ENCODE assay signal across 28 cellular contexts in genomic region chr2:124985210-124985760, GRCh38.
DNase-seq lines count a peak whose midpoint lies in the region; ATAC-seq and TF ChIP-seq lines count a peak whose summit lies in the region.
"Had no signal": no experiment of that assay in that cellular context is flagged by ENCODE, and none has a peak within 500 bp of the region (broad histone marks: within the 10 kb centered on the region; RNA-seq: fewer than 3 reads in every experiment).

No MANE protein-coding gene starts in this region.

- H3K27me3 ChIP-seq in MG63: no peaks in the 10 kb centered on the region
- H3K27me3 ChIP-seq: breast epithelium, right lobe of liver, thyroid gland had no signal

- no peaks in the 10 kb centered on the region for H3K79me2 ChIP-seq in OCI-LY7 (ENCODE audit: insufficient read depth, low read depth, low read length)

- H3K36me3 ChIP-seq in MG63 (no peaks in the 10 kb centered on the region; the same call in 1 of the 2 replicates), OCI-LY7 (ENCODE audit: insufficient read depth, low read length) (no peaks in the 10 kb centered on the region)
- H3K36me3 ChIP-seq: breast epithelium, right lobe of liver, thyroid gland had no signal

- no peaks in the 10 kb centered on the region for H3K9me3 ChIP-seq in MG63
- no peaks in the 10 kb centered on the region for H3K9me3 ChIP-seq in OCI-LY7 (ENCODE audit: low read length)
- H3K9me3 ChIP-seq: mucosa of descending colon, right lobe of liver, thyroid gland had no signal

- CTCF ChIA-PET in OCI-LY7 (lab: Charles Lee; ENCODE audit: unreplicated experiment): no interaction called here

- H2AFZ ChIP-seq in OCI-LY7 (ENCODE audit: low read length): no peak overlapping the region

- H4K20me1 ChIP-seq in OCI-LY7 (ENCODE audit: insufficient read depth, low read length): no peaks in the 10 kb centered on the region

- DNase-seq in MG63: peak; percentile 11
- peak; percentile 97 for DNase-seq in RPMI7951 (ENCODE audit: low read depth)
- peak; percentile 50 for DNase-seq in fibroblast of gingiva (ENCODE audit: low read depth)
- DNase-seq in renal cortical epithelial cell (ENCODE audit: low read depth): peak; percentile 59
- no peak for DNase-seq in OCI-LY7 (ENCODE audit: low spot score)
- DNase-seq: activated CD4-positive, alpha-beta T cell treated with anti-CD3 and anti-CD28 coated beads for 48 hours; activated naive CD4-positive, alpha-beta T cell treated with Interleukin-2 at 50 U/mL for 16 hours; activated T-cell treated with anti-CD3 and anti-CD28 coated beads, Interleukin-2, amount 50 U/mL, for 48 hours; amniotic stem cell; CD4-positive, CD25-positive, alpha-beta regulatory T cell; DMS 273 treated with DMSO at 0.1 percent for 48 hours; effector memory CD8-positive, alpha-beta T cell; GOT3; left ventricle myocardium superior; MM.1S; mucosa of descending colon; NCI-H510A treated with DMSO at 0.1 percent for 48 hours; NK-92 treated with Interleukin-12 subunit alpha and Interleukin-12 subunit beta, amount 100 ng/mL, for 24 hours; right lobe of liver; stimulated activated CD4-positive, alpha-beta T cell treated with anti-CD3 and anti-CD28 coated beads, Interleukin-12 subunit alpha, Interleukin-12 subunit beta, amount 100 ng/mL, for 4 hours; stimulated activated CD4-positive, alpha-beta T cell treated with anti-CD3 and anti-CD28 coated beads, Interleukin-4, amount 100 ng/mL, for 24 hours; stimulated activated naive B cell treated with anti-CD40 and anti-IgM and Interleukin-4, amounts not matched to agents 10 μg/mL and 1 μg/mL and 100 μg/mL, for 72 hours; thyroid gland had no signal

- intact Hi-C loops in OCI-LY7 (cut with micrococcal nuclease; ENCODE audit: unreplicated experiment): no loop called here

- no peaks in the 10 kb centered on the region for H3K4me1 ChIP-seq in OCI-LY7 (ENCODE audit: insufficient read depth, low read length, poor library complexity, severe bottlenecking)
- H3K4me1 ChIP-seq: breast epithelium, right lobe of liver, thyroid gland had no signal

- H3K27ac ChIP-seq in OCI-LY7 (ENCODE audit: low read depth, low read length, poor library complexity, severe bottlenecking): no peak overlapping the region
- H3K27ac ChIP-seq: breast epithelium, right lobe of liver, thyroid gland, VCaP had no signal

- no peak overlapping the region for H3K4me2 ChIP-seq in OCI-LY7 (ENCODE audit: low read length)

- H3K9me2 ChIP-seq in OCI-LY7 (ENCODE audit: insufficient read depth, low read length): no peaks in the 10 kb centered on the region

- BruUV-seq in OCI-LY7 (replicated peaks; lab: Mats Ljungman, UMichigan): no TSS peak

- no peak for ATAC-seq in HG02884 (IDR thresholded peaks at IDR 0.05; ENCODE audit: unreplicated experiment)
- ATAC-seq in SK-N-SH treated with all-trans-retinoic acid at 6 μM for 48 hours: no peak
- ATAC-seq: effector memory CD8-positive, alpha-beta T cell; left ventricle myocardium superior; mucosa of descending colon; Right ventricle myocardium inferior; stimulated activated naive B cell treated with anti-CD40 and anti-IgM and Interleukin-4, amounts not matched to agents 10 μg/mL and 1 μg/mL and 100 μg/mL, for 72 hours had no signal

- no peak for TF ChIP-seq CTCF in OCI-LY7 (conservative IDR thresholded peaks at IDR 0.05; ENCODE audit: low read length)

- POLR2A ChIA-PET in OCI-LY7 (lab: Charles Lee): no interaction called here

- no peak overlapping the region for H3K4me3 ChIP-seq in MG63
- no peak overlapping the region for H3K4me3 ChIP-seq in OCI-LY7 (ENCODE audit: low read depth, low read length, poor library complexity, severe bottlenecking)
- H3K4me3 ChIP-seq: breast epithelium, mucosa of descending colon, right lobe of liver, thyroid gland had no signal

TF ChIP-seq in SK-N-SH treated with all-trans-retinoic acid at 6 μM for 48 hours, 23 proteins besides CTCF, POLR2A, EP300 and RAD21:
- TF ChIP-seq CSRNP3 (CRISPR knock-in tag; IDR thresholded peaks at IDR 0.05): no peak
- TF ChIP-seq TCF4 (CRISPR knock-in tag; IDR thresholded peaks at IDR 0.05; ENCODE audit: borderline replicate concordance): no peak
- no peak for TF ChIP-seq GLIS3 (CRISPR knock-in tag; IDR thresholded peaks at IDR 0.05)
- no peak for TF ChIP-seq ZFP30 (CRISPR knock-in tag; IDR thresholded peaks at IDR 0.05)
- no peak for TF ChIP-seq ZC3H10 (CRISPR knock-in tag; IDR thresholded peaks at IDR 0.05)
- no peak for TF ChIP-seq POU6F1 (CRISPR knock-in tag; IDR thresholded peaks at IDR 0.05; ENCODE audit: borderline replicate concordance, low read depth)
- TF ChIP-seq TSHZ2 (CRISPR knock-in tag; IDR thresholded peaks at IDR 0.05): no peak
- no peak for TF ChIP-seq ARNTL (CRISPR knock-in tag; IDR thresholded peaks at IDR 0.05; ENCODE audit: borderline replicate concordance, low read depth)
- TF ChIP-seq ZNF565 (CRISPR knock-in tag; conservative IDR thresholded peaks at IDR 0.05; ENCODE audit: low read depth): no peak
- TF ChIP-seq RARB (CRISPR knock-in tag; IDR thresholded peaks at IDR 0.05): no peak
TF ChIP-seq in SK-N-SH treated with all-trans-retinoic acid at 6 μM for 48 hours: peak in this region for 0.
